14 cellular contexts compared by ENCODE assay signal in genomic region chr19:6533000-6533328, GRCh38. TPM values are rescaled to one million over a fixed set of nuclear protein-coding genes. Genes with fewer than 3 reads are reported as not detected.
A peak's percentile ranks its signal among the peaks of the same experiment; 100 is the strongest.
DNase-seq lines count a peak whose midpoint lies in the region; ATAC-seq and TF ChIP-seq lines count a peak whose summit lies in the region.
"Had no signal": no experiment of that assay in that cellular context is flagged by ENCODE, and none has a peak within 500 bp of the region (broad histone marks: within the 10 kb centered on the region; RNA-seq: fewer than 3 reads in every experiment).

No MANE protein-coding gene starts in this region.

- no peak for TF ChIP-seq EP300 in sigmoid colon (IDR thresholded peaks at IDR 0.05)

- peak overlapping the region; percentile 96 for H3K27ac ChIP-seq in OCI-LY3 (ENCODE audit: low read length)
- H3K27ac ChIP-seq in GM23248 = no peak overlapping the region
- H3K27ac ChIP-seq in sigmoid colon = no peak overlapping the region

- H3K36me3 ChIP-seq in OCI-LY3 (replicated peaks; ENCODE audit: low read depth, low read length) (peaks cover 61% of the 10 kb centered on the region), GM23248 (ENCODE audit: low read depth) (no peaks in the 10 kb centered on the region), sigmoid colon (no peaks in the 10 kb centered on the region)

- TF ChIP-seq CTCF in OCI-LY3 (IDR thresholded peaks at IDR 0.05; ENCODE audit: low read depth, low read length) = no peak
- TF ChIP-seq CTCF in neural crest cell (conservative IDR thresholded peaks at IDR 0.05) = no peak
- TF ChIP-seq CTCF in sigmoid colon (IDR thresholded peaks at IDR 0.05) = no peak

- peaks cover 48% of the 10 kb centered on the region for H3K4me1 Mint-ChIP-seq in T-helper 2 cell treated with Interferon-gamma antibody and Interleukin-4, amounts not matched to agents 5 μg/mL and 100 μg/mL, for 36 hours (ENCODE audit: low read depth)
- peaks cover 37 to 60% of the 10 kb centered on the region in 2 donors for H3K4me1 Mint-ChIP-seq in effector memory CD8-positive, alpha-beta T cell (ENCODE audit: low read depth in 2 of 2)
- H3K4me1 Mint-ChIP-seq in neural crest cell = peaks cover 39% of the 10 kb centered on the region

- no peaks in the 10 kb centered on the region for H3K9me2 ChIP-seq in GM23248 (ENCODE audit: insufficient read depth)

- peaks cover 10% of the 10 kb centered on the region; the same call in 1 of the 2 replicates for H3F3A ChIP-seq in GM23248 (ENCODE audit: insufficient read depth)

- H3K27me3 Mint-ChIP-seq in T-helper 2 cell treated with Interferon-gamma antibody and Interleukin-4, amounts not matched to agents 5 μg/mL and 100 μg/mL, for 36 hours (ENCODE audit: low read depth) = peaks cover 38% of the 10 kb centered on the region
- H3K27me3 Mint-ChIP-seq in effector memory CD8-positive, alpha-beta T cell = peaks cover 9 to 15% of the 10 kb centered on the region in 2 donors
- H3K27me3 Mint-ChIP-seq in neural crest cell (ENCODE audit: low read depth) = peaks cover 69% of the 10 kb centered on the region

- ATAC-seq in effector memory CD8-positive, alpha-beta T cell (replicated peaks) = no peak
- ATAC-seq: left ventricle myocardium superior, right cardiac atrium had no signal

- peaks cover 6% of the 10 kb centered on the region for H3K36me3 Mint-ChIP-seq in T-helper 2 cell treated with Interferon-gamma antibody and Interleukin-4, amounts not matched to agents 5 μg/mL and 100 μg/mL, for 36 hours (ENCODE audit: low read depth)
- peaks cover 28% of the 10 kb centered on the region for H3K36me3 Mint-ChIP-seq in effector memory CD8-positive, alpha-beta T cell (ENCODE audit: insufficient read depth)
- H3K36me3 Mint-ChIP-seq in neural crest cell (ENCODE audit: low read depth) = peaks cover 7% of the 10 kb centered on the region

- TF ChIP-seq POLR2A in sigmoid colon (IDR thresholded peaks at IDR 0.05) = no peak

- H3K4me3 Mint-ChIP-seq in T-helper 2 cell treated with Interferon-gamma antibody and Interleukin-4, amounts not matched to agents 5 μg/mL and 100 μg/mL, for 36 hours = peak overlapping the region; percentile 53
- peak overlapping the region; percentile 78 to 82 for H3K4me3 Mint-ChIP-seq in effector memory CD8-positive, alpha-beta T cell
- H3K4me3 Mint-ChIP-seq in neural crest cell = peak overlapping the region; percentile 78

- H3K79me2 ChIP-seq in OCI-LY3 (ENCODE audit: low read length) (peaks cover 70% of the 10 kb centered on the region), GM23248 (ENCODE audit: insufficient read depth) (no peaks in the 10 kb centered on the region)

- H3K9me3 Mint-ChIP-seq in T-helper 2 cell treated with Interferon-gamma antibody and Interleukin-4, amounts not matched to agents 5 μg/mL and 100 μg/mL, for 36 hours = no peaks in the 10 kb centered on the region
- H3K9me3 Mint-ChIP-seq in effector memory CD8-positive, alpha-beta T cell = no peaks in the 10 kb centered on the region
- peaks cover 7% of the 10 kb centered on the region for H3K9me3 Mint-ChIP-seq in neural crest cell

- DNase-seq in T-helper 2 cell treated with Interferon-gamma antibody and Interleukin-4, amounts not matched to agents 5 μg/mL and 100 μg/mL, for 36 hours (ENCODE audit: low spot score) = no peak
- no peak for DNase-seq in T-helper 2 cell
- no peak for DNase-seq in effector memory CD8-positive, alpha-beta T cell
- DNase-seq in neural crest cell (ENCODE audit: low read depth, low spot score) = no peak
- no peak for DNase-seq in GM23248
- no peak for DNase-seq in sigmoid colon
- no peak for DNase-seq in NCI-H128 (lab: John Stamatoyannopoulos, UW; ENCODE audit: unreplicated experiment)
- DNase-seq: GOT3, left ventricle myocardium superior, NCI-H446, right cardiac atrium had no signal

- WGBS in GM23248 (ENCODE audit: low coverage in 1 of 2, low lambda C conversion rate in 2 of 2, missing lambda C conversion rate in 2 of 2), 2 experiments = 92% methylated on average over 3 of the region's 3 CpGs; no CpG with 5 or more reads in 1 of the 2 experiments
- WGBS in sigmoid colon, 2 donors = 32 to 50% methylated on average over 3 of the region's 3 CpGs

- H2AFZ ChIP-seq in OCI-LY3 (ENCODE audit: low read depth, low read length) (no peak overlapping the region), GM23248 (no peak overlapping the region)

- H4K20me1 ChIP-seq in OCI-LY3 (ENCODE audit: insufficient read depth, low read length) = peaks cover 53% of the 10 kb centered on the region
- H4K20me1 ChIP-seq in GM23248 (ENCODE audit: insufficient read depth) = no peaks in the 10 kb centered on the region

- H3K4me1 ChIP-seq in OCI-LY3 (ENCODE audit: low read length) (peaks cover 68% of the 10 kb centered on the region), GM23248 (ENCODE audit: insufficient read depth) (peaks cover 10% of the 10 kb centered on the region), sigmoid colon (peaks cover 0 to 38% (median 10%) of the 10 kb centered on the region in 4 donors)

- H3K9ac ChIP-seq in OCI-LY3 (ENCODE audit: low read length) (peak overlapping the region; percentile 99), GM23248 (no peak overlapping the region)

- no peaks in the 10 kb centered on the region for H3K9me3 ChIP-seq in OCI-LY3 (ENCODE audit: insufficient read depth, low read length)
- no peaks in the 10 kb centered on the region for H3K9me3 ChIP-seq in GM23248 (ENCODE audit: low read depth)
- H3K9me3 ChIP-seq in sigmoid colon = no peaks in the 10 kb centered on the region

- in situ Hi-C loops in GM23248 (cut with MboI) = no loop called here

- H3K4me3 ChIP-seq in OCI-LY3 (ENCODE audit: low read length) (peak overlapping the region; percentile 99), GM23248 (no peak overlapping the region), sigmoid colon (no peak overlapping the region)

- no peak overlapping the region for H3K27ac Mint-ChIP-seq in T-helper 2 cell treated with Interferon-gamma antibody and Interleukin-4, amounts not matched to agents 5 μg/mL and 100 μg/mL, for 36 hours
- H3K27ac Mint-ChIP-seq in effector memory CD8-positive, alpha-beta T cell = peak overlapping the region in 1 of 2 donors; percentile 83
- no peak overlapping the region for H3K27ac Mint-ChIP-seq in neural crest cell (ENCODE audit: unreplicated experiment)

- peak overlapping the region; percentile 97 for H3K4me2 ChIP-seq in OCI-LY3 (ENCODE audit: low read length)
- no peak overlapping the region for H3K4me2 ChIP-seq in GM23248 (ENCODE audit: unreplicated experiment)

- intact Hi-C loops in sigmoid colon (cut with DNase I) = loop anchor here (5.0 kb wide), 2 partner anchors 71 to 204 kb away; partner anchors contain the start of genes CRB3, GPR108 and TRIP10

- no peaks in the 10 kb centered on the region for H3K27me3 ChIP-seq in OCI-LY3 (ENCODE audit: low read depth, low read length)
- H3K27me3 ChIP-seq in GM23248 (replicated peaks; ENCODE audit: insufficient read depth) = peaks cover 9% of the 10 kb centered on the region
- H3K27me3 ChIP-seq in sigmoid colon = peaks cover 8 to 40% (median 33%) of the 10 kb centered on the region in 3 donors

RNA-seq across cellular contexts. Expression of gene TNFSF9, which starts 2.1 kb away (rescaled TPM):
- total RNA-seq in neural crest cell = 1.3 and 1.4 TPM in 2 replicates
- 0.22 and 1.1 TPM in 2 replicates for total RNA-seq in GM23248 (2014; rRNA removed; shearing (Covaris generic))
- 0.29 and 0.58 TPM in 2 replicates for polyA plus RNA-seq in GM23248 (2016; fragmentation: Nextera tagmentation; extraction: Ambion mirVana)
- total RNA-seq in sigmoid colon = 1 to 10 TPM in 1 of 4 donors, under 1 TPM in 2, not detected in 1; 0.16 to 1.8 (median 0.36) TPM
- polyA plus RNA-seq in sigmoid colon = 1 to 10 TPM in 1 of 3 donors, under 1 TPM in 2; 0.46 to 4.2 (median 0.60) TPM

RNA-seq across cellular contexts. Expression of gene TUBB4A, which starts 30.9 kb away (rescaled TPM):
- total RNA-seq in neural crest cell (27.7 and 39.9 TPM in 2 replicates), sigmoid colon (1 to 10 TPM; 2.0 to 6.1 (median 3.0) TPM)
- not detected in 2 replicates for total RNA-seq in GM23248 (2014; rRNA removed; shearing (Covaris generic))
- polyA plus RNA-seq in GM23248 (2016; fragmentation: Nextera tagmentation; extraction: Ambion mirVana) (not detected in 2 replicates), sigmoid colon (1 to 10 TPM in 1 of 3 donors, under 1 TPM in 1, not detected in 1; under 0.01 to 2.4 TPM)

RNA-seq across cellular contexts. Expression of gene DENND1C, which starts 51.4 kb away (rescaled TPM):
- total RNA-seq in neural crest cell (not detected in 2 replicates), sigmoid colon (1 to 10 TPM in 2 of 4 donors, under 1 TPM in 1, not detected in 1; 0.99 to 2.0 (median 1.1) TPM)
- total RNA-seq in GM23248 (2014; rRNA removed; shearing (Covaris generic)) = not detected in 2 replicates
- polyA plus RNA-seq in GM23248 (2016; fragmentation: Nextera tagmentation; extraction: Ambion mirVana) (not detected in 2 replicates), sigmoid colon (10 to 100 TPM in 1 of 3 donors, 1 to 10 TPM in 2; 1.8 to 18.1 (median 6.0) TPM)
- total RNA-seq: G401 had no signal

RNA-seq across cellular contexts. Expression of gene CD70, which starts 58.0 kb away (rescaled TPM):
- 0.41 TPM in 1 of 2 replicates, not detected in the other for total RNA-seq in neural crest cell
- total RNA-seq in GM23248 (2014; rRNA removed; shearing (Covaris generic)) = not detected in 2 replicates
- polyA plus RNA-seq in GM23248 (2016; fragmentation: Nextera tagmentation; extraction: Ambion mirVana) = 0.20 and 0.49 TPM in 2 replicates
- total RNA-seq in sigmoid colon = under 1 TPM in 1 of 4 donors, not detected in 3; 0.36 TPM
- polyA plus RNA-seq in sigmoid colon = 1 to 10 TPM in 1 of 3 donors, not detected in 2; 1.8 TPM
- total RNA-seq: left ventricle myocardium superior, right cardiac atrium, ureter had no signal
- polyA plus RNA-seq: right cardiac atrium had no signal
